ENCODE assay signal across 7 cellular contexts in the genomic region with DNA sequence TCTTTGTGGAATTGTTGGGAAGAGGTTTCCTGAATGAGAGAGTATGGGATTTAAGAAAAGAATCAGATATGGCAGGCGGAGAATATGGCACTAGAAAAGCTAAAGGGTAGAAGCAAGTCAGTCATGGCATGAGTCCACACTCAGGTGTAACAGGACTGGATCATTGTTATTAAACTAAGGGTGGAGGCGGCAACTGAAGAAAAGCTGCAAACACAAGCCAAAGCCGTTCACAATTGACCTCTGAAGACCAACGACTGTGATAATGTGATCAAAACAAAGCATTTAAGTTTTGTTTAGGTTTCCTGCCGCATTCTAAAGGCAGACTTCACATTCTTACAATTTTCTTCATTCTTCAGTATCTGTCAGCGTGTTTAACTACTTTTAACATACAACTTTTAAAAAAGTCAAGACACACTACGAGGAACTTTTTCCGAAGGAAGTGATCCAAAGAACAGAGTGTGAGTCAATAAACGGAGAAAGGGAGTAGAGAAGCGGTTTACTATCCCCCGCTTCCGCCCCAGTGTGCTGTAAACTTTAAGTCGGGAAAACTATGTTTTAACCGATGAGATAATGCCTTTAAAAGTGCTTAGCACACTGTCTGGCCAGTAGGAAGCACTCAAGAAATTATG. TPM values are rescaled to one million over a fixed set of nuclear protein-coding genes. Genes with fewer than 3 reads are reported as not detected.
A peak's percentile ranks its signal among the peaks of the same experiment; 100 is the strongest.
DNase-seq lines count a peak whose midpoint lies in the region; ATAC-seq, FAIRE-seq and TF ChIP-seq lines count a peak whose summit lies in the region.

No MANE protein-coding gene starts in this region.

- CTCF ChIA-PET in T-cell (lab: Charles Lee) = no interaction called here

- ATAC-seq in HG03060 (IDR thresholded peaks at IDR 0.05; ENCODE audit: low read depth, unreplicated experiment) = peak; percentile 1
- ATAC-seq in T-cell (replicated peaks in 1 of 4) = peak; percentile 3 to 6 (median 6)

- H3K4me3 Mint-ChIP-seq in T-cell (peak overlapping the region; percentile 92 to 94 (median 94)), mesothelial cell of epicardium (peak overlapping the region; percentile 90)

- no peak for TF ChIP-seq EP300 in transverse colon (IDR thresholded peaks at IDR 0.05; ENCODE audit: low read depth)

- in situ Hi-C loops in transverse colon (cut with MboI; ENCODE audit: low pct_ligation_motif_present in 1 of 4, low pct_unique_long_range_greater_than_20kb in 1 of 4, low sequenced_read_pairs in 3 of 4) = loop anchor here in 2 of 4 donors (25.0 kb wide), 1 partner anchor 447 kb away; a partner anchor contains a TSS
- in situ Hi-C loops in GM13977 (cut with MboI; ENCODE audit: low pct_unique_long_range_greater_than_20kb, low sequenced_read_pairs, unreplicated experiment) = no loop called here

- POLR2A ChIA-PET in T-cell (lab: Charles Lee) = interaction anchor here in 1 of 2 donors (0.6 kb wide), 2 partner anchors 8 to 66 kb away, joined by 3 read pairs; no protein-coding TSS in a partner anchor

- peak overlapping the region; percentile 90 to 98 for H3K27ac Mint-ChIP-seq in T-cell
- H3K27ac Mint-ChIP-seq in mesothelial cell of epicardium = peak overlapping the region; percentile 89

- peaks cover 38 to 47% (median 38%) of the 10 kb centered on the region in 3 donors for H3K4me1 Mint-ChIP-seq in T-cell
- H3K4me1 Mint-ChIP-seq in mesothelial cell of epicardium = peaks cover 60% of the 10 kb centered on the region

- H3K27me3 Mint-ChIP-seq in T-cell (no peaks in the 10 kb centered on the region), mesothelial cell of epicardium (ENCODE audit: low read depth) (no peaks in the 10 kb centered on the region)

- no peaks in the 10 kb centered on the region for H3K36me3 ChIP-seq in effector memory CD4-positive, alpha-beta T cell (ENCODE audit: control insufficient read depth, insufficient read depth, low read length)
- H3K36me3 ChIP-seq in transverse colon = no peaks in the 10 kb centered on the region

- 2 to 6% methylated on average over 13 to 14 of the region's 14 CpGs for WGBS in transverse colon (ENCODE audit: low coverage in 1 of 2), 2 donors

- peaks cover 8% of the 10 kb centered on the region for H3K4me1 ChIP-seq in effector memory CD4-positive, alpha-beta T cell (ENCODE audit: control insufficient read depth, insufficient read depth, low read length, poor library complexity, severe bottlenecking)
- H3K4me1 ChIP-seq in transverse colon = peaks cover 9 to 62% (median 35%) of the 10 kb centered on the region in 4 donors

- intact Hi-C loops in transverse colon (cut with DNase I; ENCODE audit: low total_unique reads) = no loop called here

- TF ChIP-seq POLR2A in transverse colon (IDR thresholded peaks at IDR 0.05) = no peak

- H3K9me3 Mint-ChIP-seq in T-cell = no peaks in the 10 kb centered on the region
- H3K9me3 Mint-ChIP-seq in mesothelial cell of epicardium = no peaks in the 10 kb centered on the region

- no peak for DNase-seq in GM18507 (ENCODE audit: extremely low spot score, insufficient read length, low read depth)
- peak in 1 of 34 experiments; percentile 3 for DNase-seq in T-cell
- DNase-seq in effector memory CD4-positive, alpha-beta T cell = no peak
- no peak for DNase-seq in mesothelial cell of epicardium (ENCODE audit: low spot score in 2 of 2, unreplicated experiment in 2 of 2)
- DNase-seq in transverse colon = peak; percentile 43
- DNase-seq in GM13977 (ENCODE audit: low spot score) = no peak

- peak overlapping the region; percentile 87 for H3K4me3 ChIP-seq in effector memory CD4-positive, alpha-beta T cell (ENCODE audit: insufficient read depth, low read depth, low read length, poor library complexity, severe bottlenecking)
- H3K4me3 ChIP-seq in transverse colon = peak overlapping the region; percentile 16 to 97 (median 66)

- H3K9me3 ChIP-seq in effector memory CD4-positive, alpha-beta T cell (ENCODE audit: control insufficient read depth, low read length) = no peaks in the 10 kb centered on the region
- no peaks in the 10 kb centered on the region for H3K9me3 ChIP-seq in transverse colon

- FAIRE-seq in GM18507 (lab: Jason Lieb, UNC) = peak; percentile 21

- H3K27me3 ChIP-seq in effector memory CD4-positive, alpha-beta T cell (replicated peaks; ENCODE audit: control insufficient read depth, insufficient read depth, low read length, poor library complexity, severe bottlenecking) = no peaks in the 10 kb centered on the region
- H3K27me3 ChIP-seq in transverse colon = no peaks in the 10 kb centered on the region

- no peaks in the 10 kb centered on the region for H3K36me3 Mint-ChIP-seq in T-cell
- no peaks in the 10 kb centered on the region for H3K36me3 Mint-ChIP-seq in mesothelial cell of epicardium

- peak overlapping the region; percentile 88 for H3K27ac ChIP-seq in effector memory CD4-positive, alpha-beta T cell (ENCODE audit: insufficient read depth, low read length, poor library complexity, severe bottlenecking)
- peak overlapping the region; percentile 98 to 99 (median 98) for H3K27ac ChIP-seq in transverse colon

- TF ChIP-seq CTCF in mesothelial cell of epicardium (IDR thresholded peaks at IDR 0.05; ENCODE audit: unreplicated experiment) (no peak), transverse colon (IDR thresholded peaks at IDR 0.05) (peak in 1 of 5 experiments; percentile 18), GM13977 (IDR thresholded peaks at IDR 0.05; ENCODE audit: extremely low read depth, insufficient read depth, missing control alignments) (no peak)

RNA-seq across cellular contexts. Expression of a gene that starts 0.9 kb away (rescaled TPM):
- 10 to 100 TPM; 61.5 to 75.2 (median 70.5) TPM for total RNA-seq in T-cell
- total RNA-seq in mesothelial cell of epicardium = 60.1 to 77.1 TPM (median 62.9 TPM) in 3 replicates
- 100 to 1,000 TPM in 1 of 4 donors, 10 to 100 TPM in 3; 28.4 to 355 (median 55.8) TPM for total RNA-seq in transverse colon
